19 cellular contexts compared by ENCODE assay signal in the genomic region with DNA sequence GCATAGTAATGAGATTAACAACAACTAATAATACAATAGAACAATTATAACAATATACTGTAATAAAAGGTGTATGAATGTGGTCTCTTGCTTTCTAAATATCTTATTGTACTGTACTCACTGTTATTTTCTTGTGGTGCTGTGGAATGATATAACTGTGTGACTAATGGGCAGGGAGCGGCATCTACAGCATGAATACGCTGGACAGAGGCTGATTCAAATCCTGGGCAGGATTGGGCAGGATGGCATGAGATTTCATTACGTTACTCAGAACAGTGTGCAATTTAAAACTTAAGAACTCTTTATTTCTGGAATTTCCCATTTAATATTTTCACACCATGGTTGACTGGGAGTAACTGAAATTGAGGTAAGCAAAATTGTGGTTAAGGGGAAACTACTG.
DNase-seq lines count a peak whose midpoint lies in the region; ATAC-seq, FAIRE-seq and TF ChIP-seq lines count a peak whose summit lies in the region.
"Had no signal": no experiment of that assay in that cellular context is flagged by ENCODE, and none has a peak within 500 bp of the region (broad histone marks: within the 10 kb centered on the region; RNA-seq: fewer than 3 reads in every experiment).

No MANE protein-coding gene starts in this region.

- TF ChIP-seq CTCF in bronchial epithelial cell (IDR thresholded peaks at IDR 0.05; ENCODE audit: insufficient read depth, low read length, severe bottlenecking), result no peak

- intact Hi-C loops in right cardiac atrium (cut with DNase I), result no loop called here

- no peak overlapping the region for H3K27ac ChIP-seq in right cardiac atrium (ENCODE audit: low read length)
- H3K27ac ChIP-seq: SJCRH30 had no signal

- H3K9me3 ChIP-seq in right cardiac atrium (ENCODE audit: control insufficient read depth, low read length), result no peaks in the 10 kb centered on the region
- H3K9me3 ChIP-seq: HAP-1, SJCRH30 had no signal

- DNase-seq in GM03348 (ENCODE audit: low spot score), result peak; percentile 11
- peak; percentile 71 for DNase-seq in M059J (ENCODE audit: low read depth)
- peak; percentile 16 for DNase-seq in bronchial epithelial cell (ENCODE audit: low read depth)
- peak; percentile 2 for DNase-seq in non-pigmented ciliary epithelial cell (ENCODE audit: low read depth)
- DNase-seq in NCI-H187 treated with DMSO at 0.1 percent for 48 hours (lab: John Stamatoyannopoulos, UW), result no peak
- no peak for DNase-seq in SKM-1 (lab: John Stamatoyannopoulos, UW; ENCODE audit: unreplicated experiment)
- DNase-seq in right cardiac atrium, result no peak
- DNase-seq in NCI-H2029 treated with DMSO at 0.1 percent for 48 hours (lab: John Stamatoyannopoulos, UW), result no peak
- DNase-seq: AML-193; CD4-positive, CD25-positive, alpha-beta regulatory T cell; DMS79 treated with DMSO at 0.1 percent for 48 hours; GF-D8; NCI-H1105; NCI-H1694 treated with DMSO at 0.1 percent for 48 hours; NCI-H2171 treated with DMSO at 0.1 percent for 48 hours; NCI-H510A; SJCRH30; SW 1271 had no signal

- 83% methylated on average over 3 of the region's 3 CpGs for WGBS in right cardiac atrium

- H3K4me3 ChIP-seq in bronchial epithelial cell (ENCODE audit: low read depth, low read length), result no peak overlapping the region
- no peak overlapping the region for H3K4me3 ChIP-seq in right cardiac atrium (ENCODE audit: low read length)
- H3K4me3 ChIP-seq: HAP-1, SJCRH30 had no signal

- no peaks in the 10 kb centered on the region for H3K36me3 ChIP-seq in bronchial epithelial cell (ENCODE audit: control insufficient read depth, insufficient read depth, low read length)
- H3K36me3 ChIP-seq: HAP-1, SJCRH30 had no signal

- ATAC-seq in right cardiac atrium, result no peak

- H3K27me3 ChIP-seq in bronchial epithelial cell (ENCODE audit: control insufficient read depth, insufficient read depth, low read length), result no peaks in the 10 kb centered on the region
- H3K27me3 ChIP-seq in right cardiac atrium (ENCODE audit: control insufficient read depth, insufficient read depth), result no peaks in the 10 kb centered on the region
- H3K27me3 ChIP-seq: SJCRH30 had no signal

- no peaks in the 10 kb centered on the region for H3K4me1 ChIP-seq in right cardiac atrium (ENCODE audit: control insufficient read depth, insufficient read depth, low read length)
- H3K4me1 ChIP-seq: HAP-1, SJCRH30 had no signal

- no peak for FAIRE-seq in bronchial epithelial cell (lab: Jason Lieb, UNC)

Comparison
In these comparisons a context has a peak if more than half of its experiments do, and no peak if none do; other contexts are left out.
1. DNase-seq: peak in GM03348 (single experiment), M059J (single experiment), bronchial epithelial cell (single experiment) and non-pigmented ciliary epithelial cell (single experiment); none in NCI-H187 treated with DMSO at 0.1 percent for 48 hours (single experiment), SKM-1 (single experiment), right cardiac atrium (0 of 3) and NCI-H2029 treated with DMSO at 0.1 percent for 48 hours (single experiment).